9 cellular contexts compared by ENCODE assay signal in genomic region chr12:121893901-121894540, GRCh38. TPM values are rescaled to one million over a fixed set of nuclear protein-coding genes. Genes with fewer than 3 reads are reported as not detected.
DNase-seq lines count a peak whose midpoint lies in the region; ATAC-seq, FAIRE-seq and TF ChIP-seq lines count a peak whose summit lies in the region.
"Had no signal": no experiment of that assay in that cellular context is flagged by ENCODE, and none has a peak within 500 bp of the region (broad histone marks: within the 10 kb centered on the region; RNA-seq: fewer than 3 reads in every experiment).

No MANE protein-coding gene starts in this region.

- H3K4me1 Mint-ChIP-seq in activated naive CD4-positive, alpha-beta T cell treated with anti-CD3 and anti-CD28 coated beads, Interleukin-2, amount 50 U/mL, for 24 hours, result peaks cover 34% of the 10 kb centered on the region

- H2AFZ ChIP-seq in HepG2 (ENCODE audit: low read length), result no peak overlapping the region

- CTCF ChIA-PET in HepG2 (lab: Yijun Ruan, JAX; ENCODE audit: low intra/inter-chr PET ratio, low total read pairs), result interaction anchor here (1.1 to 2.1 kb wide), 3 partner anchors 82 to 118 kb away, joined by 3 to 20 read pairs (median 3); partner anchors contain the start of gene RHOF

- H3K36me3 Mint-ChIP-seq in activated naive CD4-positive, alpha-beta T cell treated with anti-CD3 and anti-CD28 coated beads, Interleukin-2, amount 50 U/mL, for 24 hours, result peaks cover 15% of the 10 kb centered on the region

- peak overlapping the region; percentile 77 for H3K27ac Mint-ChIP-seq in activated naive CD4-positive, alpha-beta T cell treated with anti-CD3 and anti-CD28 coated beads, Interleukin-2, amount 50 U/mL, for 24 hours

- peak overlapping the region; percentile 60; the same call in 1 of the 2 replicates for H3K9ac ChIP-seq in BLaER1
- peak overlapping the region; percentile 13; the same call in 1 of the 2 replicates for H3K9ac ChIP-seq in HepG2 (ENCODE audit: insufficient read depth, low read depth, low read length)

- 85% methylated on average over 6 of the region's 6 CpGs for WGBS in HepG2 (ENCODE audit: low lambda C conversion rate)

- H3K27me3 Mint-ChIP-seq in activated naive CD4-positive, alpha-beta T cell treated with anti-CD3 and anti-CD28 coated beads, Interleukin-2, amount 50 U/mL, for 24 hours, result no peaks in the 10 kb centered on the region

- POLR2A ChIA-PET in HepG2 (lab: Yijun Ruan, JAX), result interaction anchor here (0.7 to 4.3 kb wide), 5 partner anchors 33 to 332 kb away, joined by 3 to 32 read pairs (median 3); partner anchors contain the start of genes DIABLO and RHOF

- in situ Hi-C loops in HepG2 (cut with HindIII; ENCODE audit: extremely low pct_ligation_motif_present, low pct_unique_long_range_greater_than_20kb), result no loop called here

- intact Hi-C loops in HepG2 (cut with micrococcal nuclease; ENCODE audit: unreplicated experiment), result loop anchor here (1.0 kb wide), 1 partner anchor 99 kb away; no protein-coding TSS in a partner anchor

- H3K27ac ChIP-seq in BLaER1, result peak overlapping the region; percentile 54; the same call in 1 of the 2 replicates
- peak overlapping the region; percentile 52 for H3K27ac ChIP-seq in HepG2 (ENCODE audit: extremely low read length, insufficient read depth, low read length)
- H3K27ac ChIP-seq: cardiac muscle cell had no signal

- TF ChIP-seq POLR2A in HepG2 (IDR thresholded peaks at IDR 0.05; ENCODE audit: insufficient read depth in 1 of 2, low read depth in 2 of 2, low read length in 2 of 2), result no peak

- peaks cover 35% of the 10 kb centered on the region for H3K4me1 ChIP-seq in BLaER1
- H3K4me1 ChIP-seq in HepG2 (ENCODE audit: insufficient read depth, low read length), result peaks cover 33% of the 10 kb centered on the region

- TF ChIP-seq RAD21 in HepG2 (CRISPR knock-in tag; IDR thresholded peaks at IDR 0.05), result no peak

- H3K4me3 ChIP-seq in BLaER1 (no peak overlapping the region), HepG2 (replicated peaks in 1 of 3; ENCODE audit: insufficient read depth in 1 of 3, low read depth in 2 of 3, low read length in 3 of 3) (no peak overlapping the region)
- H3K4me3 ChIP-seq: cardiac muscle cell had no signal

- TF ChIP-seq EP300 in HepG2 (IDR thresholded peaks at IDR 0.05; ENCODE audit: low read depth in 2 of 2, low read length in 2 of 2), result no peak
- no peak for TF ChIP-seq EP300 in HepG2 (CRISPR knock-in tag; IDR thresholded peaks at IDR 0.05; ENCODE audit: borderline replicate concordance)

- no peak for TF ChIP-seq CTCF in HepG2 (CRISPR knock-in tag; IDR thresholded peaks at IDR 0.05)

- H3K9me3 Mint-ChIP-seq in activated naive CD4-positive, alpha-beta T cell treated with anti-CD3 and anti-CD28 coated beads, Interleukin-2, amount 50 U/mL, for 24 hours, result no peaks in the 10 kb centered on the region

- BruUV-seq in HepG2 (replicated peaks; lab: Mats Ljungman, UMichigan), result no TSS peak

- no peaks in the 10 kb centered on the region for H3K27me3 ChIP-seq in BLaER1
- no peaks in the 10 kb centered on the region; a peak in 1 of 5 replicates for H3K27me3 ChIP-seq in HepG2 (ENCODE audit: control insufficient read depth in 1 of 2, insufficient read depth in 2 of 2, low read length in 2 of 2)
- H3K27me3 ChIP-seq: cardiac muscle cell had no signal

- no peak for FAIRE-seq in HepG2 (lab: Jason Lieb, UNC)

- H3K4me3 Mint-ChIP-seq in activated naive CD4-positive, alpha-beta T cell treated with anti-CD3 and anti-CD28 coated beads, Interleukin-2, amount 50 U/mL, for 24 hours, result peak overlapping the region; percentile 64

- H3K9me3 ChIP-seq in BLaER1 (no peaks in the 10 kb centered on the region), HepG2 (ENCODE audit: low read length) (no peaks in the 10 kb centered on the region)

- H3K4me2 ChIP-seq in BLaER1, result peak overlapping the region; percentile 66
- H3K4me2 ChIP-seq in HepG2 (ENCODE audit: low read depth, low read length), result peak overlapping the region; percentile 12; the same call in 1 of the 2 replicates

- H3K79me2 ChIP-seq in HepG2 (ENCODE audit: insufficient read depth, low read length), result peaks cover 22% of the 10 kb centered on the region

- H4K20me1 ChIP-seq in BLaER1, result peaks cover 43% of the 10 kb centered on the region
- H4K20me1 ChIP-seq in HepG2 (ENCODE audit: insufficient read depth, low read length), result no peaks in the 10 kb centered on the region

- peak; percentile 69 for ATAC-seq in HepG2
- ATAC-seq in HG02870 (IDR thresholded peaks at IDR 0.05; ENCODE audit: unreplicated experiment), result no peak
- no peak for ATAC-seq in HG02623 (IDR thresholded peaks at IDR 0.05; ENCODE audit: unreplicated experiment)
- no peak for ATAC-seq in HG02981 (IDR thresholded peaks at IDR 0.05; ENCODE audit: unreplicated experiment)

- H3K36me3 ChIP-seq in BLaER1, result peaks cover 74% of the 10 kb centered on the region
- peaks cover 8 to 32% of the 10 kb centered on the region in 2 experiments for H3K36me3 ChIP-seq in HepG2 (replicated peaks in 1 of 2; ENCODE audit: control insufficient read depth in 1 of 2, insufficient read depth in 2 of 2, low read length in 2 of 2)

- peak; percentile 53 for DNase-seq in LoVo (ENCODE audit: low spot score)
- peak; percentile 69 for DNase-seq in HepG2 (ENCODE audit: low spot score)
- DNase-seq in OCI-M2 (lab: John Stamatoyannopoulos, UW; ENCODE audit: unreplicated experiment), result no peak

RNA-seq across cellular contexts. Expression of gene PSMD9, which starts 5.4 kb away (rescaled TPM):
- 61.1 and 73.9 TPM in 2 replicates for total RNA-seq in HepG2 (2016; rRNA removed; fragmentation: Illumina TruSeq; extraction: Trizol)
- total RNA-seq in HepG2 (2016; cell fraction: cytosol; rRNA removed; fragmentation: Illumina TruSeq; extraction: Trizol; ENCODE audit: low read depth), result 14.7 and 17.8 TPM in 2 replicates
- 63.0 and 75.8 TPM in 2 replicates for total RNA-seq in HepG2 (2016; cell fraction: insoluble cytoplasmic fraction; rRNA removed; fragmentation: Illumina TruSeq; extraction: Trizol)
- total RNA-seq in HepG2 (2016; cell fraction: membrane; rRNA removed; fragmentation: Illumina TruSeq; extraction: Trizol), result 38.8 and 40.2 TPM in 2 replicates
- total RNA-seq in HepG2 (2016; cell fraction: nucleus; rRNA removed; fragmentation: Illumina TruSeq; extraction: Trizol), result 22.0 and 27.1 TPM in 2 replicates
- 41.4 and 53.5 TPM in 2 replicates for polyA plus RNA-seq in HepG2 (2011; rRNA removed)
- 57.2 and 69.0 TPM in 2 replicates for polyA plus RNA-seq in HepG2 (2011; cell fraction: cytosol; rRNA removed)
- polyA plus RNA-seq in HepG2 (2011; cell fraction: nucleus; rRNA removed), result 31.9 and 34.9 TPM in 2 replicates
- polyA plus RNA-seq in HepG2 (2012), result 23.2 and 36.0 TPM in 2 replicates
- 21.2 and 23.3 TPM in 2 replicates for polyA plus RNA-seq in HepG2 (2016; cell fraction: cytosol; fragmentation: Illumina TruSeq; extraction: Trizol; ENCODE audit: low read depth)
- 65.4 and 77.3 TPM in 2 replicates for polyA plus RNA-seq in HepG2 (2016; cell fraction: insoluble cytoplasmic fraction; fragmentation: Illumina TruSeq; extraction: Trizol; ENCODE audit: low read depth)
- polyA plus RNA-seq in HepG2 (2016; cell fraction: membrane; fragmentation: Illumina TruSeq; extraction: Trizol; ENCODE audit: low read depth), result 29.7 and 32.9 TPM in 2 replicates
- 33.3 and 37.2 TPM in 2 replicates for polyA plus RNA-seq in HepG2 (2016; cell fraction: nucleus; fragmentation: Illumina TruSeq; extraction: Trizol; ENCODE audit: insufficient read depth, low read depth)
- 23.4 and 46.9 TPM in 2 replicates for polyA minus RNA-seq in HepG2 (2011; rRNA and poly(A)+ RNA removed; ENCODE audit: low replicate concordance)
- 18.2 and 20.5 TPM in 2 replicates for polyA minus RNA-seq in HepG2 (2011; cell fraction: cytosol; rRNA and poly(A)+ RNA removed)
- 13.0 and 21.1 TPM in 2 replicates for polyA minus RNA-seq in HepG2 (2011; cell fraction: nucleus; rRNA and poly(A)+ RNA removed)

RNA-seq across cellular contexts. Expression of gene CFAP251, which starts 24.4 kb away (rescaled TPM):
- total RNA-seq in HepG2 (2016; rRNA removed; fragmentation: Illumina TruSeq; extraction: Trizol), result 0.07 and 0.42 TPM in 2 replicates
- total RNA-seq in HepG2 (2016; cell fraction: cytosol; rRNA removed; fragmentation: Illumina TruSeq; extraction: Trizol; ENCODE audit: low read depth), result 0.51 and 0.97 TPM in 2 replicates
- 0.42 and 0.54 TPM in 2 replicates for total RNA-seq in HepG2 (2016; cell fraction: insoluble cytoplasmic fraction; rRNA removed; fragmentation: Illumina TruSeq; extraction: Trizol)
- total RNA-seq in HepG2 (2016; cell fraction: membrane; rRNA removed; fragmentation: Illumina TruSeq; extraction: Trizol), result 0.53 and 0.72 TPM in 2 replicates
- total RNA-seq in HepG2 (2016; cell fraction: nucleus; rRNA removed; fragmentation: Illumina TruSeq; extraction: Trizol), result 0.75 and 1.1 TPM in 2 replicates
- polyA plus RNA-seq in HepG2 (2011; rRNA removed), result 0.30 and 0.47 TPM in 2 replicates
- 0.11 and 0.17 TPM in 2 replicates for polyA plus RNA-seq in HepG2 (2011; cell fraction: cytosol; rRNA removed)
- 0.72 and 1.5 TPM in 2 replicates for polyA plus RNA-seq in HepG2 (2011; cell fraction: nucleus; rRNA removed)
- 0.35 and 0.41 TPM in 2 replicates for polyA plus RNA-seq in HepG2 (2012)
- polyA plus RNA-seq in HepG2 (2016; cell fraction: cytosol; fragmentation: Illumina TruSeq; extraction: Trizol; ENCODE audit: low read depth), result 0.07 and 0.12 TPM in 2 replicates
- 0.17 and 0.42 TPM in 2 replicates for polyA plus RNA-seq in HepG2 (2016; cell fraction: insoluble cytoplasmic fraction; fragmentation: Illumina TruSeq; extraction: Trizol; ENCODE audit: low read depth)
- 0.06 TPM in 1 of 2 replicates, not detected in the other for polyA plus RNA-seq in HepG2 (2016; cell fraction: membrane; fragmentation: Illumina TruSeq; extraction: Trizol; ENCODE audit: low read depth)
- 1.00 and 1.2 TPM in 2 replicates for polyA plus RNA-seq in HepG2 (2016; cell fraction: nucleus; fragmentation: Illumina TruSeq; extraction: Trizol; ENCODE audit: insufficient read depth, low read depth)
- 0.58 and 2.4 TPM in 2 replicates for polyA minus RNA-seq in HepG2 (2011; rRNA and poly(A)+ RNA removed; ENCODE audit: low replicate concordance)
- not detected in 2 replicates for polyA minus RNA-seq in HepG2 (2011; cell fraction: cytosol; rRNA and poly(A)+ RNA removed)
- polyA minus RNA-seq in HepG2 (2011; cell fraction: nucleus; rRNA and poly(A)+ RNA removed), result 2.2 and 3.7 TPM in 2 replicates

RNA-seq across cellular contexts. Expression of gene HPD, which starts 35.4 kb away (rescaled TPM):
- 120 and 138 TPM in 2 replicates for total RNA-seq in HepG2 (2016; rRNA removed; fragmentation: Illumina TruSeq; extraction: Trizol)
- total RNA-seq in HepG2 (2016; cell fraction: cytosol; rRNA removed; fragmentation: Illumina TruSeq; extraction: Trizol; ENCODE audit: low read depth), result 101 and 114 TPM in 2 replicates
- 120 and 121 TPM in 2 replicates for total RNA-seq in HepG2 (2016; cell fraction: insoluble cytoplasmic fraction; rRNA removed; fragmentation: Illumina TruSeq; extraction: Trizol)
- total RNA-seq in HepG2 (2016; cell fraction: membrane; rRNA removed; fragmentation: Illumina TruSeq; extraction: Trizol), result 212 and 224 TPM in 2 replicates
- 62.9 and 70.7 TPM in 2 replicates for total RNA-seq in HepG2 (2016; cell fraction: nucleus; rRNA removed; fragmentation: Illumina TruSeq; extraction: Trizol)
- polyA plus RNA-seq in HepG2 (2011; rRNA removed), result 195 and 197 TPM in 2 replicates
- polyA plus RNA-seq in HepG2 (2011; cell fraction: cytosol; rRNA removed), result 257 and 265 TPM in 2 replicates
- polyA plus RNA-seq in HepG2 (2011; cell fraction: nucleus; rRNA removed), result 119 and 130 TPM in 2 replicates
- polyA plus RNA-seq in HepG2 (2012), result 157 and 186 TPM in 2 replicates
- polyA plus RNA-seq in HepG2 (2016; cell fraction: cytosol; fragmentation: Illumina TruSeq; extraction: Trizol; ENCODE audit: low read depth), result 191 and 212 TPM in 2 replicates
- 130 and 165 TPM in 2 replicates for polyA plus RNA-seq in HepG2 (2016; cell fraction: insoluble cytoplasmic fraction; fragmentation: Illumina TruSeq; extraction: Trizol; ENCODE audit: low read depth)
- polyA plus RNA-seq in HepG2 (2016; cell fraction: membrane; fragmentation: Illumina TruSeq; extraction: Trizol; ENCODE audit: low read depth), result 312 and 339 TPM in 2 replicates
- polyA plus RNA-seq in HepG2 (2016; cell fraction: nucleus; fragmentation: Illumina TruSeq; extraction: Trizol; ENCODE audit: insufficient read depth, low read depth), result 122 and 126 TPM in 2 replicates
- polyA minus RNA-seq in HepG2 (2011; rRNA and poly(A)+ RNA removed; ENCODE audit: low replicate concordance), result 5.0 and 114 TPM in 2 replicates
- polyA minus RNA-seq in HepG2 (2011; cell fraction: cytosol; rRNA and poly(A)+ RNA removed), result 74.4 and 100 TPM in 2 replicates
- polyA minus RNA-seq in HepG2 (2011; cell fraction: nucleus; rRNA and poly(A)+ RNA removed), result 56.0 and 68.5 TPM in 2 replicates
- total RNA-seq: cardiac muscle cell had no signal
- polyA plus RNA-seq: cardiac muscle cell had no signal
